ENCODE assay signal across 8 cellular contexts in genomic region chr11:10307411-10308207, GRCh38. TPM values are rescaled to one million over a fixed set of nuclear protein-coding genes. Genes with fewer than 3 reads are reported as not detected.
A peak's percentile ranks its signal among the peaks of the same experiment; 100 is the strongest.
DNase-seq lines count a peak whose midpoint lies in the region; ATAC-seq and TF ChIP-seq lines count a peak whose summit lies in the region.

No MANE protein-coding gene starts in this region.

- H3K27me3 Mint-ChIP-seq in activated CD4-positive, alpha-beta T cell treated with anti-CD3 and anti-CD28 coated beads, Interleukin-2, amount 10 ng/mL, durations not matched to agents 24 days and 14 days: peaks cover 46% of the 10 kb centered on the region
- H3K27me3 Mint-ChIP-seq in dendritic cell treated with granulocyte-macrophage colony-stimulating factor and Interleukin-4, amounts not matched to agents 40 ng/mL and 50 ng/mL, for 4 days: peaks cover 25% of the 10 kb centered on the region

- ATAC-seq in GM18505 (IDR thresholded peaks at IDR 0.05; ENCODE audit: unreplicated experiment) (peak; percentile 56), HG03025 (IDR thresholded peaks at IDR 0.05; ENCODE audit: low FRiP score, unreplicated experiment) (peak; percentile 44)

- peak overlapping the region; percentile 91 for H3K27ac ChIP-seq in ACC112 (ENCODE audit: low read depth, low read length)
- peak overlapping the region; percentile 84 to 96 for H3K27ac ChIP-seq in liver (ENCODE audit: low read depth in 1 of 2, low read length in 2 of 2)

- peak; percentile 93 to 94 for TF ChIP-seq RAD21 in liver (IDR thresholded peaks at IDR 0.05)

- intact Hi-C loops in activated CD4-positive, alpha-beta T cell treated with anti-CD3 and anti-CD28 coated beads, Interleukin-2, amount 10 ng/mL, durations not matched to agents 24 days and 14 days (cut with micrococcal nuclease): loop anchor here (1.0 to 10.0 kb wide), 15 partner anchors 16 to 1623 kb away; partner anchors contain the start of genes CTR9, RNF141, RPL27A and TRIM66
- intact Hi-C loops in dendritic cell treated with granulocyte-macrophage colony-stimulating factor and Interleukin-4, amounts not matched to agents 40 ng/mL and 50 ng/mL, for 4 days (cut with micrococcal nuclease): loop anchor here (1.0 to 5.0 kb wide), 5 partner anchors 59 to 550 kb away; no protein-coding TSS in a partner anchor

- H3K4me1 Mint-ChIP-seq in activated CD4-positive, alpha-beta T cell treated with anti-CD3 and anti-CD28 coated beads, Interleukin-2, amount 10 ng/mL, durations not matched to agents 24 days and 14 days: peaks cover 55% of the 10 kb centered on the region
- H3K4me1 Mint-ChIP-seq in dendritic cell treated with granulocyte-macrophage colony-stimulating factor and Interleukin-4, amounts not matched to agents 40 ng/mL and 50 ng/mL, for 4 days (ENCODE audit: low read depth): peaks cover 63% of the 10 kb centered on the region

- TF ChIP-seq CTCF in liver (IDR thresholded peaks at IDR 0.05; ENCODE audit: low read depth, low read length, missing input control): peak; percentile 97

- H3K4me1 ChIP-seq in ACC112 (ENCODE audit: control insufficient read depth, insufficient read depth, low read length, unreplicated experiment) (peaks cover 26% of the 10 kb centered on the region), liver (ENCODE audit: control insufficient read depth in 4 of 4, insufficient read depth in 4 of 4, low read length in 3 of 4) (peaks cover 6 to 49% (median 29%) of the 10 kb centered on the region in 4 donors)

- H3K4me3 Mint-ChIP-seq in activated CD4-positive, alpha-beta T cell treated with anti-CD3 and anti-CD28 coated beads, Interleukin-2, amount 10 ng/mL, durations not matched to agents 24 days and 14 days: peak overlapping the region; percentile 93
- peak overlapping the region; percentile 84 for H3K4me3 Mint-ChIP-seq in dendritic cell treated with granulocyte-macrophage colony-stimulating factor and Interleukin-4, amounts not matched to agents 40 ng/mL and 50 ng/mL, for 4 days

- H3K9me3 Mint-ChIP-seq in activated CD4-positive, alpha-beta T cell treated with anti-CD3 and anti-CD28 coated beads, Interleukin-2, amount 10 ng/mL, durations not matched to agents 24 days and 14 days: no peaks in the 10 kb centered on the region
- no peaks in the 10 kb centered on the region for H3K9me3 Mint-ChIP-seq in dendritic cell treated with granulocyte-macrophage colony-stimulating factor and Interleukin-4, amounts not matched to agents 40 ng/mL and 50 ng/mL, for 4 days

- no peaks in the 10 kb centered on the region for H3K9me3 ChIP-seq in liver (ENCODE audit: control insufficient read depth in 4 of 4, low read length in 3 of 4)

- H3K4me3 ChIP-seq in ACC112 (ENCODE audit: low read depth, low read length) (peak overlapping the region; percentile 90), liver (ENCODE audit: low read depth in 1 of 3, low read length in 3 of 3) (peak overlapping the region; percentile 63 to 89 (median 73))

- peak; percentile 66 for DNase-seq in NCI-H345 treated with DMSO at 0.1 percent for 48 hours (lab: John Stamatoyannopoulos, UW; ENCODE audit: unreplicated experiment)
- DNase-seq in activated CD4-positive, alpha-beta T cell treated with anti-CD3 and anti-CD28 coated beads, Interleukin-2, amount 10 ng/mL, durations not matched to agents 24 days and 14 days: peak; percentile 95
- DNase-seq in stimulated activated CD4-positive, alpha-beta T cell treated with anti-CD3 and anti-CD28 coated beads, Interleukin-4, amount 100 ng/mL, for 1 hour: peak; percentile 86

- no peaks in the 10 kb centered on the region for H3K27me3 ChIP-seq in ACC112 (ENCODE audit: insufficient read depth, low read length)
- no peaks in the 10 kb centered on the region for H3K27me3 ChIP-seq in liver (ENCODE audit: control insufficient read depth in 4 of 4, insufficient read depth in 4 of 4, low read length in 3 of 4)

- H3K79me2 ChIP-seq in ACC112 (ENCODE audit: control insufficient read depth, insufficient read depth, low read length, unreplicated experiment): peaks cover 44% of the 10 kb centered on the region

- H3K36me3 ChIP-seq in ACC112 (ENCODE audit: insufficient read depth, low read length) (peaks cover 20% of the 10 kb centered on the region), liver (ENCODE audit: control insufficient read depth in 4 of 4, insufficient read depth in 3 of 4, low read depth in 1 of 4, low read length in 3 of 4) (no peaks in the 10 kb centered on the region)

- no peak for TF ChIP-seq POLR2A in GM18505 (IDR thresholded peaks at IDR 0.05; ENCODE audit: borderline replicate concordance, extremely low read depth, insufficient read depth, insufficient read length)

- no peak overlapping the region for H2AFZ ChIP-seq in ACC112 (ENCODE audit: low read length, unreplicated experiment)

- peaks cover 3% of the 10 kb centered on the region for H3K36me3 Mint-ChIP-seq in activated CD4-positive, alpha-beta T cell treated with anti-CD3 and anti-CD28 coated beads, Interleukin-2, amount 10 ng/mL, durations not matched to agents 24 days and 14 days (ENCODE audit: low read depth)
- peaks cover 22% of the 10 kb centered on the region for H3K36me3 Mint-ChIP-seq in dendritic cell treated with granulocyte-macrophage colony-stimulating factor and Interleukin-4, amounts not matched to agents 40 ng/mL and 50 ng/mL, for 4 days (ENCODE audit: low read depth)

- peak overlapping the region; percentile 67 to 87 for H3K9ac ChIP-seq in liver (ENCODE audit: low read depth in 1 of 2, low read length in 2 of 2)

- WGBS in liver: 2% methylated on average over 61 of the region's 61 CpGs

- peak overlapping the region; percentile 86 for H3K27ac Mint-ChIP-seq in activated CD4-positive, alpha-beta T cell treated with anti-CD3 and anti-CD28 coated beads, Interleukin-2, amount 10 ng/mL, durations not matched to agents 24 days and 14 days
- peak overlapping the region; percentile 75 for H3K27ac Mint-ChIP-seq in dendritic cell treated with granulocyte-macrophage colony-stimulating factor and Interleukin-4, amounts not matched to agents 40 ng/mL and 50 ng/mL, for 4 days

TF ChIP-seq in liver, 16 proteins besides CTCF, POLR2A, EP300 and RAD21 (continues in another document):
- TF ChIP-seq HNF4A (conservative IDR thresholded peaks at IDR 0.05) (peak; percentile 26 to 36), FOXA1 (IDR thresholded peaks at IDR 0.05) (no peak), FOXA2 (IDR thresholded peaks at IDR 0.05) (no peak), ZBTB33 (IDR thresholded peaks at IDR 0.05) (no peak), ATF3 (IDR thresholded peaks at IDR 0.05) (no peak), SP1 (IDR thresholded peaks at IDR 0.05) (peak; percentile 25), NR2F2 (IDR thresholded peaks at IDR 0.05) (peak; percentile 26), HNF4G (IDR thresholded peaks at IDR 0.05) (no peak), EGR1 (IDR thresholded peaks at IDR 0.05; ENCODE audit: low read depth in 2 of 2) (no peak), TAF1 (conservative IDR thresholded peaks at IDR 0.05) (no peak), MAX (IDR thresholded peaks at IDR 0.05) (peak; percentile 29), JUND (IDR thresholded peaks at IDR 0.05) (peak; percentile 45 to 71), YY1 (IDR thresholded peaks at IDR 0.05) (peak; percentile 6), RXRA (IDR thresholded peaks at IDR 0.05) (peak; percentile 73 to 90)

RNA-seq across cellular contexts. Expression of gene ADM, which starts 2.7 kb away (rescaled TPM):
- 5.1 and 7.4 TPM in 2 replicates for total RNA-seq in activated CD4-positive, alpha-beta T cell treated with anti-CD3 and anti-CD28 coated beads, Interleukin-2, amount 10 ng/mL, durations not matched to agents 24 days and 14 days
- total RNA-seq in liver: 10 to 100 TPM; 12.8 to 32.6 TPM
- polyA plus RNA-seq in liver: 10 to 100 TPM in 1 of 2 donors, 1 to 10 TPM in 1; 9.7 to 33.1 TPM

RNA-seq across cellular contexts. Expression of gene SBF2, which starts 13.6 kb away (rescaled TPM):
- 7.1 and 9.1 TPM in 2 replicates for total RNA-seq in activated CD4-positive, alpha-beta T cell treated with anti-CD3 and anti-CD28 coated beads, Interleukin-2, amount 10 ng/mL, durations not matched to agents 24 days and 14 days
- 10 to 100 TPM; 16.7 to 31.3 TPM for total RNA-seq in liver
- polyA plus RNA-seq in liver: 10 to 100 TPM in 1 of 2 donors, 1 to 10 TPM in 1; 7.5 to 12.7 TPM

Comparison
In these comparisons a context has a peak if more than half of its experiments do, and no peak if none do; other contexts are left out.
1. Peak in every context shown above with its lines: DNase-seq, ATAC-seq, H3K4me3 ChIP-seq and H3K27ac ChIP-seq.